ENCODE assay signal across 1 cellular context in genomic region chr3:197462808-197463207, GRCh38.
TF ChIP-seq lines count a peak whose summit lies in the region.

No MANE protein-coding gene starts in this region.

TF ChIP-seq in IMR-90, 13 proteins besides CTCF, POLR2A, EP300 and RAD21 (continued from another document):
- TF ChIP-seq CHD1 (IDR thresholded peaks at IDR 0.05; ENCODE audit: low read depth, low read length) (no peak), BHLHE40 (IDR thresholded peaks at IDR 0.05; ENCODE audit: low read depth, low read length) (no peak), SMC3 (IDR thresholded peaks at IDR 0.05; ENCODE audit: low read depth, low read length) (no peak), NFE2L2 (IDR thresholded peaks at IDR 0.05; ENCODE audit: low read depth, low read length) (no peak), ELK1 (IDR thresholded peaks at IDR 0.05; ENCODE audit: borderline replicate concordance, low read depth, low read length) (no peak), USF2 (IDR thresholded peaks at IDR 0.05; ENCODE audit: low read depth, low read length) (no peak), MXI1 (IDR thresholded peaks at IDR 0.05; ENCODE audit: borderline replicate concordance, low read depth, low read length) (no peak), CEBPB (IDR thresholded peaks at IDR 0.05; ENCODE audit: low read depth, low read length) (no peak), FOS (IDR thresholded peaks at IDR 0.05; ENCODE audit: low read depth, low read length) (no peak), MAZ (IDR thresholded peaks at IDR 0.05; ENCODE audit: borderline replicate concordance, low read depth, low read length) (no peak), MAFK (IDR thresholded peaks at IDR 0.05; ENCODE audit: low read depth, low read length) (no peak)
